28 cellular contexts compared by ENCODE assay signal in genomic region chr5:170579623-170580022, GRCh38.
"Had no signal": no experiment of that assay in that cellular context is flagged by ENCODE, and none has a peak within 500 bp of the region (broad histone marks: within the 10 kb centered on the region; RNA-seq: fewer than 3 reads in every experiment).

No MANE protein-coding gene starts in this region.

- DNase-seq: dorsolateral prefrontal cortex; effector memory CD4-positive, alpha-beta T cell; foreskin keratinocyte; heart left ventricle; hippocampal formation; immature natural killer cell; islet precursor cell; kidney glomerular epithelial cell; left ventricle myocardium superior; lower lobe of right lung; naive B cell; occipital lobe; ovary; posterior cingulate gyrus; psoas muscle; right cardiac atrium; sigmoid colon; stimulated activated CD4-positive, alpha-beta T cell treated with anti-CD3 and anti-CD28 coated beads, Interleukin-2, amount 100 ng/mL, for 24 hours; stimulated activated CD4-positive, alpha-beta T cell treated with anti-CD3 and anti-CD28 coated beads, Interleukin-4, amount 100 ng/mL, for 24 hours; stimulated activated naive CD8-positive, alpha-beta T cell treated with anti-CD3 and anti-CD28 coated beads, Interleukin-15, Interleukin-2, amounts not matched to agents 100 U/mL and 50 U/mL, for 24 hours; substantia nigra; testis; tibial artery had no signal

- H3K9me3 ChIP-seq: ovary, testis, tibial artery had no signal

- H3K27ac Mint-ChIP-seq: immature natural killer cell; naive B cell; stimulated activated memory B cell treated with anti-CD40 and anti-IgM and Interleukin-4, amounts not matched to agents 10 μg/mL and 1 μg/mL and 100 μg/mL, for 72 hours; type B pancreatic cell had no signal

- H3K4me1 ChIP-seq: esophagus muscularis mucosa, foreskin keratinocyte, gastroesophageal sphincter, lower lobe of right lung, psoas muscle, sigmoid colon had no signal

- ATAC-seq: foreskin keratinocyte; gastroesophageal sphincter; heart left ventricle; left ventricle myocardium superior; lower lobe of right lung; psoas muscle; right cardiac atrium; stimulated activated memory B cell treated with anti-CD40 and anti-IgM and Interleukin-4, amounts not matched to agents 10 μg/mL and 1 μg/mL and 100 μg/mL, for 72 hours; stimulated activated naive CD8-positive, alpha-beta T cell treated with anti-CD3 and anti-CD28 coated beads, Interleukin-15, Interleukin-2, amounts not matched to agents 100 U/mL and 50 U/mL, for 24 hours had no signal

- H3K36me3 ChIP-seq: esophagus muscularis mucosa, gastroesophageal sphincter, heart left ventricle, lower lobe of right lung, ovary, sigmoid colon, tibial artery had no signal

- H3K4me3 Mint-ChIP-seq: immature natural killer cell; naive B cell; nephron; stimulated activated memory B cell treated with anti-CD40 and anti-IgM and Interleukin-4, amounts not matched to agents 10 μg/mL and 1 μg/mL and 100 μg/mL, for 72 hours; type B pancreatic cell had no signal

- H3K36me3 Mint-ChIP-seq: immature natural killer cell; stimulated activated memory B cell treated with anti-CD40 and anti-IgM and Interleukin-4, amounts not matched to agents 10 μg/mL and 1 μg/mL and 100 μg/mL, for 72 hours; type B pancreatic cell had no signal

- H3K4me3 ChIP-seq: dorsolateral prefrontal cortex, esophagus muscularis mucosa, gastroesophageal sphincter, heart left ventricle, lower lobe of right lung, ovary, psoas muscle, sigmoid colon, testis, tibial artery had no signal

- H3K4me1 Mint-ChIP-seq: immature natural killer cell; naive B cell; stimulated activated memory B cell treated with anti-CD40 and anti-IgM and Interleukin-4, amounts not matched to agents 10 μg/mL and 1 μg/mL and 100 μg/mL, for 72 hours had no signal
